Comparison of ENCODE assay signal across 1 cellular context in the genomic region with DNA sequence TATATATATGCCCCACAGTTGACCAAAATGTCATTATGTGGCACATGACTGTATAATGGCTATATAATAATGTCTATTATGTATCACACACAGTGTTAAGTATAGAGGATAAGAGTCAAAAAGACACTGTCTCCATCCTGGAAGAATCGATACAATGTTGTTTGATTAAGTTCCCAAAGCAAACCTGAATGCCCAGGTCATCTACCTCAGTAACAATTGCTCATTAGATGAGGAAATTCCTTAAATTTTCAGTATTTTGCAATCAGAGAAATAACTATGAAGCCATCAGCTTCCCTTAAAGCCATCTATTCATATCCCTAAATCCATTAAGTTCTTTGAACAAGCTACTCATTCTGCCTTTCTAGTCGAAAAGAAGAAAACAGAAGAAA.
TF ChIP-seq lines count a peak whose summit lies in the region.

No MANE protein-coding gene starts in this region.

TF ChIP-seq in HepG2, 621 proteins besides CTCF, POLR2A, EP300 and RAD21 (continued from another document and continues in another):
- TF ChIP-seq, protein P1, sequence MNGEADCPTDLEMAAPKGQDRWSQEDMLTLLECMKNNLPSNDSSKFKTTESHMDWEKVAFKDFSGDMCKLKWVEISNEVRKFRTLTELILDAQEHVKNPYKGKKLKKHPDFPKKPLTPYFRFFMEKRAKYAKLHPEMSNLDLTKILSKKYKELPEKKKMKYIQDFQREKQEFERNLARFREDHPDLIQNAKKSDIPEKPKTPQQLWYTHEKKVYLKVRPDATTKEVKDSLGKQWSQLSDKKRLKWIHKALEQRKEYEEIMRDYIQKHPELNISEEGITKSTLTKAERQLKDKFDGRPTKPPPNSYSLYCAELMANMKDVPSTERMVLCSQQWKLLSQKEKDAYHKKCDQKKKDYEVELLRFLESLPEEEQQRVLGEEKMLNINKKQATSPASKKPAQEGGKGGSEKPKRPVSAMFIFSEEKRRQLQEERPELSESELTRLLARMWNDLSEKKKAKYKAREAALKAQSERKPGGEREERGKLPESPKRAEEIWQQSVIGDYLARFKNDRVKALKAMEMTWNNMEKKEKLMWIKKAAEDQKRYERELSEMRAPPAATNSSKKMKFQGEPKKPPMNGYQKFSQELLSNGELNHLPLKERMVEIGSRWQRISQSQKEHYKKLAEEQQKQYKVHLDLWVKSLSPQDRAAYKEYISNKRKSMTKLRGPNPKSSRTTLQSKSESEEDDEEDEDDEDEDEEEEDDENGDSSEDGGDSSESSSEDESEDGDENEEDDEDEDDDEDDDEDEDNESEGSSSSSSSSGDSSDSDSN (CRISPR knock-in tag; IDR thresholded peaks at IDR 0.05) = no peak
- no peak for TF ChIP-seq ZBTB8A (CRISPR knock-in tag; IDR thresholded peaks at IDR 0.05; ENCODE audit: borderline replicate concordance, low read depth)
- 0 out of 2 replicates have a peak, but pooled peaks have one; percentile 32 for TF ChIP-seq KAT8 (CRISPR knock-in tag; IDR thresholded peaks at IDR 0.05)
- TF ChIP-seq, protein P2, sequence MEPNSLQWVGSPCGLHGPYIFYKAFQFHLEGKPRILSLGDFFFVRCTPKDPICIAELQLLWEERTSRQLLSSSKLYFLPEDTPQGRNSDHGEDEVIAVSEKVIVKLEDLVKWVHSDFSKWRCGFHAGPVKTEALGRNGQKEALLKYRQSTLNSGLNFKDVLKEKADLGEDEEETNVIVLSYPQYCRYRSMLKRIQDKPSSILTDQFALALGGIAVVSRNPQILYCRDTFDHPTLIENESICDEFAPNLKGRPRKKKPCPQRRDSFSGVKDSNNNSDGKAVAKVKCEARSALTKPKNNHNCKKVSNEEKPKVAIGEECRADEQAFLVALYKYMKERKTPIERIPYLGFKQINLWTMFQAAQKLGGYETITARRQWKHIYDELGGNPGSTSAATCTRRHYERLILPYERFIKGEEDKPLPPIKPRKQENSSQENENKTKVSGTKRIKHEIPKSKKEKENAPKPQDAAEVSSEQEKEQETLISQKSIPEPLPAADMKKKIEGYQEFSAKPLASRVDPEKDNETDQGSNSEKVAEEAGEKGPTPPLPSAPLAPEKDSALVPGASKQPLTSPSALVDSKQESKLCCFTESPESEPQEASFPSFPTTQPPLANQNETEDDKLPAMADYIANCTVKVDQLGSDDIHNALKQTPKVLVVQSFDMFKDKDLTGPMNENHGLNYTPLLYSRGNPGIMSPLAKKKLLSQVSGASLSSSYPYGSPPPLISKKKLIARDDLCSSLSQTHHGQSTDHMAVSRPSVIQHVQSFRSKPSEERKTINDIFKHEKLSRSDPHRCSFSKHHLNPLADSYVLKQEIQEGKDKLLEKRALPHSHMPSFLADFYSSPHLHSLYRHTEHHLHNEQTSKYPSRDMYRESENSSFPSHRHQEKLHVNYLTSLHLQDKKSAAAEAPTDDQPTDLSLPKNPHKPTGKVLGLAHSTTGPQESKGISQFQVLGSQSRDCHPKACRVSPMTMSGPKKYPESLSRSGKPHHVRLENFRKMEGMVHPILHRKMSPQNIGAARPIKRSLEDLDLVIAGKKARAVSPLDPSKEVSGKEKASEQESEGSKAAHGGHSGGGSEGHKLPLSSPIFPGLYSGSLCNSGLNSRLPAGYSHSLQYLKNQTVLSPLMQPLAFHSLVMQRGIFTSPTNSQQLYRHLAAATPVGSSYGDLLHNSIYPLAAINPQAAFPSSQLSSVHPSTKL (CRISPR knock-in tag; IDR thresholded peaks at IDR 0.05) = peak; percentile 77
- TF ChIP-seq GABPA (IDR thresholded peaks at IDR 0.05; ENCODE audit: low read depth, low read length) = no peak
- no peak for TF ChIP-seq GABPA (CRISPR knock-in tag; IDR thresholded peaks at IDR 0.05; ENCODE audit: low read depth)
- TF ChIP-seq RCOR2 (CRISPR knock-in tag; IDR thresholded peaks at IDR 0.05) = peak; percentile 60; the same call in 1 of the 2 replicates
- no peak for TF ChIP-seq NFYC (CRISPR knock-in tag; IDR thresholded peaks at IDR 0.05)
- no peak for TF ChIP-seq CBFB (CRISPR knock-in tag; IDR thresholded peaks at IDR 0.05)
- TF ChIP-seq, protein P3, sequence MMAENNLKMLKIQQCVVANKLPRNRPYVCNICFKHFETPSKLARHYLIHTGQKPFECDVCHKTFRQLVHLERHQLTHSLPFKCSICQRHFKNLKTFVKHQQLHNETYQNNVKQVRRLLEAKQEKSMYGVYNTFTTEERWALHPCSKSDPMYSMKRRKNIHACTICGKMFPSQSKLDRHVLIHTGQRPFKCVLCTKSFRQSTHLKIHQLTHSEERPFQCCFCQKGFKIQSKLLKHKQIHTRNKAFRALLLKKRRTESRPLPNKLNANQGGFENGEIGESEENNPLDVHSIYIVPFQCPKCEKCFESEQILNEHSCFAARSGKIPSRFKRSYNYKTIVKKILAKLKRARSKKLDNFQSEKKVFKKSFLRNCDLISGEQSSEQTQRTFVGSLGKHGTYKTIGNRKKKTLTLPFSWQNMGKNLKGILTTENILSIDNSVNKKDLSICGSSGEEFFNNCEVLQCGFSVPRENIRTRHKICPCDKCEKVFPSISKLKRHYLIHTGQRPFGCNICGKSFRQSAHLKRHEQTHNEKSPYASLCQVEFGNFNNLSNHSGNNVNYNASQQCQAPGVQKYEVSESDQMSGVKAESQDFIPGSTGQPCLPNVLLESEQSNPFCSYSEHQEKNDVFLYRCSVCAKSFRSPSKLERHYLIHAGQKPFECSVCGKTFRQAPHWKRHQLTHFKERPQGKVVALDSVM (CRISPR knock-in tag; IDR thresholded peaks at IDR 0.05) = no peak
- TF ChIP-seq, protein P4, sequence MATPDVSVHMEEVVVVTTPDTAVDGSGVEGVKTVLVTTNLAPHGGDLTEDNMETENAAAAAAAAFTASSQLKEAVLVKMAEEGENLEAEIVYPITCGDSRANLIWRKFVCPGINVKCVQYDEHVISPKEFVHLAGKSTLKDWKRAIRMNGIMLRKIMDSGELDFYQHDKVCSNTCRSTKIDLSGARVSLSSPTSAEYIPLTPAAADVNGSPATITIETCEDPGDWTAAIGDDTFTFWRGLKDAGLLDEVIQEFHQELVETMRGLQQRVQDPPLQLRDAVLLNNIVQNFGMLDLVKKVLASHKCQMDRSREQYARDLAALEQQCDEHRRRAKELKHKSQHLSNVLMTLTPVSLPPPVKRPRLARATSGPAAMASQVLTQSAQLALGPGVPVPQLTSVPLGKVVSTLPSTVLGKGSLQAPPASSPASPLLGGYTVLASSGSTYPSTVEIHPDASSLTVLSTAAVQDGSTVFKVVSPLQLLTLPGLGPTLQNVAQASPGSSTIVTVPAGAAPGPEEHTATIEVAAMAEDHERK (CRISPR knock-in tag; IDR thresholded peaks at IDR 0.05; ENCODE audit: low read depth) = no peak
- peak; percentile 50; the same call in 1 of the 2 replicates for TF ChIP-seq HDAC2 (CRISPR knock-in tag; IDR thresholded peaks at IDR 0.05)
- TF ChIP-seq ZFP36 (IDR thresholded peaks at IDR 0.05; ENCODE audit: borderline replicate concordance, low read depth, low read length, partially characterized antibody) = no peak
- TF ChIP-seq, protein P5, sequence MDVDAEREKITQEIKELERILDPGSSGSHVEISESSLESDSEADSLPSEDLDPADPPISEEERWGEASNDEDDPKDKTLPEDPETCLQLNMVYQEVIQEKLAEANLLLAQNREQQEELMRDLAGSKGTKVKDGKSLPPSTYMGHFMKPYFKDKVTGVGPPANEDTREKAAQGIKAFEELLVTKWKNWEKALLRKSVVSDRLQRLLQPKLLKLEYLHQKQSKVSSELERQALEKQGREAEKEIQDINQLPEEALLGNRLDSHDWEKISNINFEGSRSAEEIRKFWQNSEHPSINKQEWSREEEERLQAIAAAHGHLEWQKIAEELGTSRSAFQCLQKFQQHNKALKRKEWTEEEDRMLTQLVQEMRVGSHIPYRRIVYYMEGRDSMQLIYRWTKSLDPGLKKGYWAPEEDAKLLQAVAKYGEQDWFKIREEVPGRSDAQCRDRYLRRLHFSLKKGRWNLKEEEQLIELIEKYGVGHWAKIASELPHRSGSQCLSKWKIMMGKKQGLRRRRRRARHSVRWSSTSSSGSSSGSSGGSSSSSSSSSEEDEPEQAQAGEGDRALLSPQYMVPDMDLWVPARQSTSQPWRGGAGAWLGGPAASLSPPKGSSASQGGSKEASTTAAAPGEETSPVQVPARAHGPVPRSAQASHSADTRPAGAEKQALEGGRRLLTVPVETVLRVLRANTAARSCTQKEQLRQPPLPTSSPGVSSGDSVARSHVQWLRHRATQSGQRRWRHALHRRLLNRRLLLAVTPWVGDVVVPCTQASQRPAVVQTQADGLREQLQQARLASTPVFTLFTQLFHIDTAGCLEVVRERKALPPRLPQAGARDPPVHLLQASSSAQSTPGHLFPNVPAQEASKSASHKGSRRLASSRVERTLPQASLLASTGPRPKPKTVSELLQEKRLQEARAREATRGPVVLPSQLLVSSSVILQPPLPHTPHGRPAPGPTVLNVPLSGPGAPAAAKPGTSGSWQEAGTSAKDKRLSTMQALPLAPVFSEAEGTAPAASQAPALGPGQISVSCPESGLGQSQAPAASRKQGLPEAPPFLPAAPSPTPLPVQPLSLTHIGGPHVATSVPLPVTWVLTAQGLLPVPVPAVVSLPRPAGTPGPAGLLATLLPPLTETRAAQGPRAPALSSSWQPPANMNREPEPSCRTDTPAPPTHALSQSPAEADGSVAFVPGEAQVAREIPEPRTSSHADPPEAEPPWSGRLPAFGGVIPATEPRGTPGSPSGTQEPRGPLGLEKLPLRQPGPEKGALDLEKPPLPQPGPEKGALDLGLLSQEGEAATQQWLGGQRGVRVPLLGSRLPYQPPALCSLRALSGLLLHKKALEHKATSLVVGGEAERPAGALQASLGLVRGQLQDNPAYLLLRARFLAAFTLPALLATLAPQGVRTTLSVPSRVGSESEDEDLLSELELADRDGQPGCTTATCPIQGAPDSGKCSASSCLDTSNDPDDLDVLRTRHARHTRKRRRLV (CRISPR knock-in tag; IDR thresholded peaks at IDR 0.05) = no peak
- no peak for TF ChIP-seq LCORL (IDR thresholded peaks at IDR 0.05)
- no peak; the same call in 1 of the 2 replicates for TF ChIP-seq LCORL (CRISPR knock-in tag; IDR thresholded peaks at IDR 0.05)
- no peak for TF ChIP-seq CBX2 (IDR thresholded peaks at IDR 0.05; ENCODE audit: low read depth, low read length)
- no peak for TF ChIP-seq CBX2 (CRISPR knock-in tag; IDR thresholded peaks at IDR 0.05; ENCODE audit: low read depth)
- no peak for TF ChIP-seq KLF12 (CRISPR knock-in tag; IDR thresholded peaks at IDR 0.05; ENCODE audit: borderline replicate concordance)
- no peak for TF ChIP-seq ZFP36L1 (CRISPR knock-in tag; IDR thresholded peaks at IDR 0.05)
- TF ChIP-seq, protein P6, sequence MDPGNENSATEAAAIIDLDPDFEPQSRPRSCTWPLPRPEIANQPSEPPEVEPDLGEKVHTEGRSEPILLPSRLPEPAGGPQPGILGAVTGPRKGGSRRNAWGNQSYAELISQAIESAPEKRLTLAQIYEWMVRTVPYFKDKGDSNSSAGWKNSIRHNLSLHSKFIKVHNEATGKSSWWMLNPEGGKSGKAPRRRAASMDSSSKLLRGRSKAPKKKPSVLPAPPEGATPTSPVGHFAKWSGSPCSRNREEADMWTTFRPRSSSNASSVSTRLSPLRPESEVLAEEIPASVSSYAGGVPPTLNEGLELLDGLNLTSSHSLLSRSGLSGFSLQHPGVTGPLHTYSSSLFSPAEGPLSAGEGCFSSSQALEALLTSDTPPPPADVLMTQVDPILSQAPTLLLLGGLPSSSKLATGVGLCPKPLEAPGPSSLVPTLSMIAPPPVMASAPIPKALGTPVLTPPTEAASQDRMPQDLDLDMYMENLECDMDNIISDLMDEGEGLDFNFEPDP (CRISPR knock-in tag; conservative IDR thresholded peaks at IDR 0.05) = no peak
- TF ChIP-seq FOXP1 (IDR thresholded peaks at IDR 0.05) = no peak
- peak; percentile 57; the same call in 1 of the 2 replicates for TF ChIP-seq FOXP1 (CRISPR knock-in tag; IDR thresholded peaks at IDR 0.05)
- TF ChIP-seq, protein P7, sequence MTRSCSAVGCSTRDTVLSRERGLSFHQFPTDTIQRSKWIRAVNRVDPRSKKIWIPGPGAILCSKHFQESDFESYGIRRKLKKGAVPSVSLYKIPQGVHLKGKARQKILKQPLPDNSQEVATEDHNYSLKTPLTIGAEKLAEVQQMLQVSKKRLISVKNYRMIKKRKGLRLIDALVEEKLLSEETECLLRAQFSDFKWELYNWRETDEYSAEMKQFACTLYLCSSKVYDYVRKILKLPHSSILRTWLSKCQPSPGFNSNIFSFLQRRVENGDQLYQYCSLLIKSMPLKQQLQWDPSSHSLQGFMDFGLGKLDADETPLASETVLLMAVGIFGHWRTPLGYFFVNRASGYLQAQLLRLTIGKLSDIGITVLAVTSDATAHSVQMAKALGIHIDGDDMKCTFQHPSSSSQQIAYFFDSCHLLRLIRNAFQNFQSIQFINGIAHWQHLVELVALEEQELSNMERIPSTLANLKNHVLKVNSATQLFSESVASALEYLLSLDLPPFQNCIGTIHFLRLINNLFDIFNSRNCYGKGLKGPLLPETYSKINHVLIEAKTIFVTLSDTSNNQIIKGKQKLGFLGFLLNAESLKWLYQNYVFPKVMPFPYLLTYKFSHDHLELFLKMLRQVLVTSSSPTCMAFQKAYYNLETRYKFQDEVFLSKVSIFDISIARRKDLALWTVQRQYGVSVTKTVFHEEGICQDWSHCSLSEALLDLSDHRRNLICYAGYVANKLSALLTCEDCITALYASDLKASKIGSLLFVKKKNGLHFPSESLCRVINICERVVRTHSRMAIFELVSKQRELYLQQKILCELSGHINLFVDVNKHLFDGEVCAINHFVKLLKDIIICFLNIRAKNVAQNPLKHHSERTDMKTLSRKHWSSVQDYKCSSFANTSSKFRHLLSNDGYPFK (CRISPR knock-in tag; IDR thresholded peaks at IDR 0.05; ENCODE audit: borderline replicate concordance) = no peak
- no peak for TF ChIP-seq ZNF263 (CRISPR knock-in tag; IDR thresholded peaks at IDR 0.05)
- peak; percentile 57 for TF ChIP-seq TEAD3 (CRISPR knock-in tag; optimal IDR thresholded peaks at IDR 0.05; ENCODE audit: borderline replicate concordance)
- TF ChIP-seq ZEB1 (IDR thresholded peaks at IDR 0.05; ENCODE audit: insufficient replicate concordance, low read depth) = no peak
- TF ChIP-seq, protein P8, sequence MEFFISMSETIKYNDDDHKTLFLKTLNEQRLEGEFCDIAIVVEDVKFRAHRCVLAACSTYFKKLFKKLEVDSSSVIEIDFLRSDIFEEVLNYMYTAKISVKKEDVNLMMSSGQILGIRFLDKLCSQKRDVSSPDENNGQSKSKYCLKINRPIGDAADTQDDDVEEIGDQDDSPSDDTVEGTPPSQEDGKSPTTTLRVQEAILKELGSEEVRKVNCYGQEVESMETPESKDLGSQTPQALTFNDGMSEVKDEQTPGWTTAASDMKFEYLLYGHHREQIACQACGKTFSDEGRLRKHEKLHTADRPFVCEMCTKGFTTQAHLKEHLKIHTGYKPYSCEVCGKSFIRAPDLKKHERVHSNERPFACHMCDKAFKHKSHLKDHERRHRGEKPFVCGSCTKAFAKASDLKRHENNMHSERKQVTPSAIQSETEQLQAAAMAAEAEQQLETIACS (CRISPR knock-in tag; IDR thresholded peaks at IDR 0.05) = no peak
- peak; percentile 15; the same call in 1 of the 2 replicates for TF ChIP-seq SALL1 (CRISPR knock-in tag; IDR thresholded peaks at IDR 0.05)
- TF ChIP-seq ZNF234 (CRISPR knock-in tag; conservative IDR thresholded peaks at IDR 0.05) = no peak
- TF ChIP-seq CREB1 (IDR thresholded peaks at IDR 0.05) = no peak
- TF ChIP-seq CREB1 (CRISPR knock-in tag; IDR thresholded peaks at IDR 0.05) = peak; percentile 56
- TF ChIP-seq, protein P9, sequence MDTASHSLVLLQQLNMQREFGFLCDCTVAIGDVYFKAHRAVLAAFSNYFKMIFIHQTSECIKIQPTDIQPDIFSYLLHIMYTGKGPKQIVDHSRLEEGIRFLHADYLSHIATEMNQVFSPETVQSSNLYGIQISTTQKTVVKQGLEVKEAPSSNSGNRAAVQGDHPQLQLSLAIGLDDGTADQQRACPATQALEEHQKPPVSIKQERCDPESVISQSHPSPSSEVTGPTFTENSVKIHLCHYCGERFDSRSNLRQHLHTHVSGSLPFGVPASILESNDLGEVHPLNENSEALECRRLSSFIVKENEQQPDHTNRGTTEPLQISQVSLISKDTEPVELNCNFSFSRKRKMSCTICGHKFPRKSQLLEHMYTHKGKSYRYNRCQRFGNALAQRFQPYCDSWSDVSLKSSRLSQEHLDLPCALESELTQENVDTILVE (CRISPR knock-in tag; IDR thresholded peaks at IDR 0.05) = 0 out of 2 replicates have a peak, but pooled peaks have one; percentile 36
- TF ChIP-seq RXRB (CRISPR knock-in tag; IDR thresholded peaks at IDR 0.05; ENCODE audit: borderline replicate concordance) = peak; percentile 70; the same call in 1 of the 2 replicates
- TF ChIP-seq ONECUT2 (CRISPR knock-in tag; IDR thresholded peaks at IDR 0.05) = peak; percentile 93
